In the genomic region with DNA sequence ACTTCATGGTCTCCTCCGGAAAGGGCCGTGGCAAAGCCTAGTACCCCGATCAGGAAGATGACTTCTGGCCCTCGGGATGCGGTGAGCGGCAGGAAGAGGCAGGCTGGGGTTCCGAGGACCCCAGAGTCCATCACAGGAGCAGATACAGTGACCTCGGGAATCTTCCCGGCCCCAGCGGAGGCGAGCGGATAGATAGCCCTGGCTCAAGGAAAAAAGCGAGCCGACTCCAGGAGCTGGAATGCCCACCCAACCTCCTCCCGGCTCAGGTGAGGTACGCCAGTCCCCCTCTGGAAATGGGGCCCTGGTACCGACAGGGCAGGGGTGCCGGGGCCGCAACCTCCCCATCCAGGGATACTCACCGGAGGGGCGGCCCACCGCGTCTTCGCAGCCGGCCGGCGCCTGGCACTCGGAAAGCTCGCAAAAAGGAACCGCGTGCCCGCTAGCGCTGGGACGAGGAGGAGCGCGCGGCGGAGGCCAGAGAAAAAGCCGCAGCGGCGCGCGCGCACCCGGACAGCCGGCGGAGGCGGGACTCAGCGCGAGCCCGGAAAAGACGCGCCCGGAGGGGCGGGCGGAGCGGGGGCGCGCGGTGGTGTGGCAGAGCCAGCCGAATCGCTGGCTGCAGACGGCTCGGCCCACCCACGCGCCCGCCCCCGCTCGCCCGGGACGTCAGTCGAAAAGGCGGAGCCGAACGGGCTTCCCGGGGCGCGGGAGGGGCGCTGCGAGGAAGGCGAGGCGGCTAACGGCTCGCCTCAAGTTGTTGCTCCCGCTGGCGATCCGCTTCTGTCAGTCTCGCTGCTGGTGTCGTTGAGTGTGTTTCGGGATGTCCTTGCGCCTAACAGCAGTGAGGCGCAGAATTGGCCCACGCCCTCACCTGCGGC, we compare ENCODE assay signal across 8 cellular contexts. TPM values are rescaled to one million over a fixed set of nuclear protein-coding genes. Genes with fewer than 3 reads are reported as not detected.
DNase-seq lines count a peak whose midpoint lies in the region; ATAC-seq and TF ChIP-seq lines count a peak whose summit lies in the region.

A gene (minus strand): TSS at position 478 of the 878 bp plus-strand sequence. CDS start 49,894 bp downstream, outside the sequence.

- CTCF ChIA-PET in Caco-2 (lab: Charles Lee), result no interaction called here
- CTCF ChIA-PET in PC-3 (lab: Charles Lee), result interaction anchor here (0.9 to 2.0 kb wide), 2 partner anchors 20 to 124 kb away, joined by 3 to 7 read pairs; no protein-coding TSS in a partner anchor

- peak within 1 kb of the TSS; percentile 77 for H3K9ac ChIP-seq in PC-3 (ENCODE audit: low read length)

- peak within 1 kb of the TSS; percentile 96 for H3K27ac Mint-ChIP-seq in Caco-2 (ENCODE audit: unreplicated experiment)

- H3K4me2 ChIP-seq in PC-3 (ENCODE audit: low read length), result peak within 1 kb of the TSS; percentile 89

- peak; percentile 66 for ATAC-seq in GM21447 (IDR thresholded peaks at IDR 0.05; ENCODE audit: unreplicated experiment)
- peak; percentile 93 for ATAC-seq in PC-3
- ATAC-seq in mucosa of descending colon, result peak; percentile 99

- H3K9me3 Mint-ChIP-seq in Caco-2 (ENCODE audit: unreplicated experiment), result no peaks in the 10 kb centered on the region

- BruUV-seq in Caco-2 (replicated peaks; lab: Mats Ljungman, UMichigan) (no TSS peak), PC-3 (replicated peaks; lab: Mats Ljungman, UMichigan) (no TSS peak)

- TF ChIP-seq CTCF in Caco-2 (IDR thresholded peaks at IDR 0.05; ENCODE audit: insufficient read depth in 1 of 2, low read depth in 1 of 2, low read length in 1 of 2, severe bottlenecking in 1 of 2, unreplicated experiment in 1 of 2) (no peak), PC-3 (conservative IDR thresholded peaks at IDR 0.05; ENCODE audit: low read depth, low read length) (no peak), epithelial cell of esophagus (IDR thresholded peaks at IDR 0.05; ENCODE audit: insufficient read depth, low read depth, low read length, missing control alignments) (no peak), mucosa of descending colon (IDR thresholded peaks at IDR 0.05) (no peak)

- H3K27ac ChIP-seq in PC-3 (ENCODE audit: low read length), result peak within 1 kb of the TSS; percentile 0; the same call in 1 of the 2 replicates

- H3K79me2 ChIP-seq in PC-3 (ENCODE audit: low read length), result peaks cover 48% of the 10 kb centered on the region

- peak within 1 kb of the TSS; percentile 76 for H3K4me3 ChIP-seq in Caco-2 (ENCODE audit: low read depth, low read length)
- H3K4me3 ChIP-seq in PC-3 (ENCODE audit: low read length), result peak within 1 kb of the TSS; percentile 77
- peak within 1 kb of the TSS; percentile 81 for H3K4me3 ChIP-seq in epithelial cell of esophagus (ENCODE audit: low read length)
- H3K4me3 ChIP-seq in mucosa of descending colon, result peak within 1 kb of the TSS; percentile 32

- peak within 1 kb of the TSS; percentile 91 for H2AFZ ChIP-seq in PC-3 (ENCODE audit: low read length)

- H3K9me3 ChIP-seq in Caco-2, result no peaks in the 10 kb centered on the region
- H3K9me3 ChIP-seq in PC-3 (ENCODE audit: low read length), result no peaks in the 10 kb centered on the region
- no peaks in the 10 kb centered on the region for H3K9me3 ChIP-seq in mucosa of descending colon

- POLR2A ChIA-PET in Caco-2 (lab: Charles Lee), result interaction anchor here (0.6 kb wide), 1 partner anchor 67 kb away, joined by 7 read pairs; no protein-coding TSS in a partner anchor
- POLR2A ChIA-PET in PC-3 (lab: Charles Lee; ENCODE audit: unreplicated experiment), result interaction anchor here (0.6 to 0.7 kb wide), 2 partner anchors 98 to 236 kb away, joined by 3 to 4 read pairs; no protein-coding TSS in a partner anchor

- H3K27me3 ChIP-seq in Caco-2 (replicated peaks; ENCODE audit: control insufficient read depth, insufficient read depth, low read length) (no peaks in the 10 kb centered on the region), PC-3 (ENCODE audit: low read length) (no peaks in the 10 kb centered on the region)

- intact Hi-C loops in Caco-2 (cut with micrococcal nuclease; ENCODE audit: unreplicated experiment), result loop anchor here (5.0 kb wide), 2 partner anchors 99 to 124 kb away; no protein-coding TSS in a partner anchor
- intact Hi-C loops in PC-3 (cut with micrococcal nuclease), result loop anchor here (5.0 kb wide), 1 partner anchor 124 kb away; no protein-coding TSS in a partner anchor
- intact Hi-C loops in mucosa of descending colon (cut with DNase I, micrococcal nuclease), result no loop called here

- H3K36me3 Mint-ChIP-seq in Caco-2 (ENCODE audit: insufficient read depth, unreplicated experiment), result peaks cover 8% of the 10 kb centered on the region

- no peaks in the 10 kb centered on the region for H4K20me1 ChIP-seq in PC-3 (ENCODE audit: low read length)

- peaks cover 6% of the 10 kb centered on the region for H3K4me1 Mint-ChIP-seq in Caco-2 (ENCODE audit: low read depth, unreplicated experiment)

- H3K4me1 ChIP-seq in Caco-2, result no peaks in the 10 kb centered on the region; the same call in 1 of the 2 replicates
- H3K4me1 ChIP-seq in PC-3 (ENCODE audit: insufficient read depth, low read length), result peaks cover 20% of the 10 kb centered on the region
- peaks cover 3% of the 10 kb centered on the region for H3K4me1 ChIP-seq in mucosa of descending colon (ENCODE audit: low read depth)

- DNase-seq in Caco-2, result peak; percentile 78 to 86
- DNase-seq in HuH-7.5 (ENCODE audit: low spot score), result peak; percentile 32
- peak; percentile 89 for DNase-seq in PC-3
- peak; percentile 87 for DNase-seq in activated T-cell treated with anti-CD3 and anti-CD28 coated beads for 4 hours
- DNase-seq in epithelial cell of esophagus (ENCODE audit: low read depth), result peak; percentile 83
- DNase-seq in mucosa of descending colon, result peak; percentile 82 to 92 (median 88)
- DNase-seq in stimulated activated CD8-positive, alpha-beta memory T cell treated with anti-CD3 and anti-CD28 coated beads, Interleukin-4, amount 100 ng/mL, for 1 hour (ENCODE audit: low read depth in 2 of 2, low spot score in 1 of 2), result peak; percentile 63 to 77

- H3K36me3 ChIP-seq in Caco-2 (ENCODE audit: control insufficient read depth, insufficient read depth, low read length) (no peaks in the 10 kb centered on the region), PC-3 (ENCODE audit: low read depth, low read length) (no peaks in the 10 kb centered on the region), mucosa of descending colon (ENCODE audit: low read depth) (no peaks in the 10 kb centered on the region)

- H3K4me3 Mint-ChIP-seq in Caco-2 (ENCODE audit: unreplicated experiment), result peak within 1 kb of the TSS; percentile 98

- no peaks in the 10 kb centered on the region for H3K9me2 ChIP-seq in PC-3 (replicated peaks; ENCODE audit: low read length)

- H3K27me3 Mint-ChIP-seq in Caco-2 (ENCODE audit: insufficient read depth, unreplicated experiment), result no peaks in the 10 kb centered on the region

- H3F3A ChIP-seq in PC-3 (ENCODE audit: low read length, unreplicated experiment), result no peaks in the 10 kb centered on the region

RNA-seq across cellular contexts. Expression of the gene that starts here (rescaled TPM):
- 36.3 and 38.3 TPM in 2 replicates for total RNA-seq in Caco-2 (2022)
- total RNA-seq in PC-3 (2014; rRNA removed), result 41.7 and 53.1 TPM in 2 replicates
- 10 to 100 TPM in 2 of 3 donors, 1 to 10 TPM in 1; 9.8 to 28.2 (median 18.4) TPM for total RNA-seq in mucosa of descending colon

Comparison
In these comparisons a context has a peak if more than half of its experiments do, and no peak if none do; other contexts are left out.
1. Peak in every context shown above with its lines: DNase-seq, ATAC-seq, H3K4me3 ChIP-seq and H3K27ac ChIP-seq.
2. DNase-seq: peak in every context shown above with its lines; median percentile 89 in PC-3; 88 in mucosa of descending colon; 87 in activated T-cell treated with anti-CD3 and anti-CD28 coated beads for 4 hours; 83 in epithelial cell of esophagus; 82 in Caco-2; 70 in stimulated activated CD8-positive, alpha-beta memory T cell treated with anti-CD3 and anti-CD28 coated beads, Interleukin-4, amount 100 ng/mL, for 1 hour; 32 in HuH-7.5.
3. intact Hi-C loops: an anchor here in Caco-2 (5.0 kb wide) and PC-3 (5.0 kb wide); none called in mucosa of descending colon.